15 cellular contexts compared by ENCODE assay signal in genomic region chr4:186808635-186809018, GRCh38.
DNase-seq lines count a peak whose midpoint lies in the region; ATAC-seq, FAIRE-seq and TF ChIP-seq lines count a peak whose summit lies in the region.
"Had no signal": no experiment of that assay in that cellular context is flagged by ENCODE, and none has a peak within 500 bp of the region (broad histone marks: within the 10 kb centered on the region; RNA-seq: fewer than 3 reads in every experiment).

No MANE protein-coding gene starts in this region.

- in situ Hi-C loops in GM13976 (cut with MboI; ENCODE audit: low sequenced_read_pairs, unreplicated experiment): no loop called here

- H3K4me3 ChIP-seq in fibroblast of pulmonary artery (replicated peaks; ENCODE audit: low read depth, low read length): no peak overlapping the region
- H3K4me3 ChIP-seq in skeletal muscle cell (ENCODE audit: low read depth, low read length): no peak overlapping the region
- H3K4me3 ChIP-seq: spleen had no signal

- TF ChIP-seq CTCF in RWPE1 (conservative IDR thresholded peaks at IDR 0.05; ENCODE audit: low read depth) (no peak), fibroblast of pulmonary artery (IDR thresholded peaks at IDR 0.05; ENCODE audit: low read length, missing control alignments) (no peak), GM13976 (IDR thresholded peaks at IDR 0.05; ENCODE audit: borderline replicate concordance, control extremely low read depth, extremely low read depth, insufficient read depth, missing control alignments) (no peak)

- no peak for FAIRE-seq in GM19239 (lab: Jason Lieb, UNC)
- FAIRE-seq: GM12892 had no signal

- CTCF ChIA-PET in RWPE1 (lab: Yijun Ruan, JAX): no interaction called here

- no peak overlapping the region for H3K27ac ChIP-seq in RWPE1
- H3K27ac ChIP-seq: spleen had no signal

- POLR2A ChIA-PET in RWPE1 (lab: Yijun Ruan, JAX; ENCODE audit: low non-redundant PET): interaction anchor here (0.6 kb wide), 1 partner anchor 232 kb away, joined by 3 read pairs; no protein-coding TSS in a partner anchor

- ATAC-seq in GM19463 (IDR thresholded peaks at IDR 0.05; ENCODE audit: unreplicated experiment) (peak; percentile 40), GM21381 (IDR thresholded peaks at IDR 0.05; ENCODE audit: unreplicated experiment) (no peak)
- ATAC-seq: natural killer cell treated with Interleukin-12 subunit alpha and Interleukin-12 subunit beta and Interleukin-15 and Interleukin-18, amount 100 ng/mL, for 72 hours had no signal

- peak; percentile 27 for DNase-seq in RWPE1 (ENCODE audit: low spot score)
- peak; percentile 73 for DNase-seq in fibroblast of pulmonary artery (ENCODE audit: low read depth)
- peak; percentile 74 for DNase-seq in skeletal muscle cell (ENCODE audit: low read depth)
- no peak for DNase-seq in GM19239 (ENCODE audit: insufficient read length, low spot score)
- DNase-seq in activated CD4-positive, CD25-positive, alpha-beta regulatory T cell (lab: John Stamatoyannopoulos, UW): no peak
- no peak for DNase-seq in GM13976 (ENCODE audit: low spot score)
- DNase-seq: aorta, DMS53, GOT3, NCI-H524, spleen had no signal

Comparison
In these comparisons a context has a peak if more than half of its experiments do, and no peak if none do; other contexts are left out.
1. DNase-seq: peak in RWPE1 (single experiment), fibroblast of pulmonary artery (single experiment) and skeletal muscle cell (single experiment); none in GM19239 (single experiment), activated CD4-positive, CD25-positive, alpha-beta regulatory T cell (0 of 4) and GM13976 (single experiment).